In the genomic region with DNA sequence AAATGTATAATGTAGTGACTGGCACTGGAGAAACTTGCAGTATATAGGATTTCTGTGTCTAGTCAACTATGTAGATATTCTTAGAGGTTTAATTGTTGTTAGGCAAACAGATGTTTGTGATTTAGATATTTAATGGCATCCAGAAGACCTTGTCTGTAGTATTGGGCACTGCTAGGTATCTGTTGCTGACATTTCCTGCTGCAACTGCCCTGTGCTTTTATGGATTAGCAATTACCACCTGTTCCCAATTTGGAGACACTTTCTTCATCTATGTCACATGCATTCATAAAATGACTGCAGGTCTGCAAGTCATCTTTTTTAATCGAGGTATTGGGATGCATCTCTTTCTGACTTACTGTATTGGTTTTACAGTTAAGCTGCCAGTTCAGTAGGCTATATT, we compare ENCODE assay signal across 21 cellular contexts.
DNase-seq lines count a peak whose midpoint lies in the region; ATAC-seq, FAIRE-seq and TF ChIP-seq lines count a peak whose summit lies in the region.
"Had no signal": no experiment of that assay in that cellular context is flagged by ENCODE, and none has a peak within 500 bp of the region (broad histone marks: within the 10 kb centered on the region; RNA-seq: fewer than 3 reads in every experiment).

No MANE protein-coding gene starts in this region.

- intact Hi-C loops in natural killer cell (cut with micrococcal nuclease), result no loop called here
- intact Hi-C loops in activated T-helper 2 cell treated with anti-CD3 and anti-CD28 coated beads, Interferon-gamma antibody, Interleukin-2, Interleukin-4, amounts not matched to agents 10 μg/mL and 5 μg/mL and 100 μg/mL, durations not matched to agents 14 hours and 24 hours and 36 hours (cut with micrococcal nuclease), result no loop called here

- H3K4me1 Mint-ChIP-seq in natural killer cell, result peaks cover 5 to 8% of the 10 kb centered on the region in 2 donors
- peaks cover 0 to 2% of the 10 kb centered on the region in 2 donors for H3K4me1 Mint-ChIP-seq in natural killer cell treated with Interleukin-12 subunit alpha and Interleukin-12 subunit beta and Interleukin-15 and Interleukin-18, amount 100 ng/mL, for 72 hours (ENCODE audit: low read depth in 2 of 2)
- peaks cover 3% of the 10 kb centered on the region for H3K4me1 Mint-ChIP-seq in activated T-helper 2 cell treated with anti-CD3 and anti-CD28 coated beads, Interferon-gamma antibody, Interleukin-2, Interleukin-4, amounts not matched to agents 10 μg/mL and 5 μg/mL and 100 μg/mL, durations not matched to agents 14 hours and 24 hours and 36 hours (ENCODE audit: low read depth)

- no peak for DNase-seq in natural killer cell
- DNase-seq in natural killer cell treated with Interleukin-12 subunit alpha and Interleukin-12 subunit beta and Interleukin-15 and Interleukin-18, amount 100 ng/mL, for 72 hours (ENCODE audit: low spot score), result no peak
- peak; percentile 10 for DNase-seq in NCI-H69 (lab: John Stamatoyannopoulos, UW)
- DNase-seq in activated T-helper 2 cell treated with anti-CD3 and anti-CD28 coated beads, Interferon-gamma antibody, Interleukin-2, Interleukin-4, amounts not matched to agents 10 μg/mL and 5 μg/mL and 100 μg/mL, durations not matched to agents 14 hours and 24 hours and 36 hours (ENCODE audit: low spot score), result no peak
- no peak for DNase-seq in frontal cortex (ENCODE audit: low spot score in 2 of 2)
- no peak for DNase-seq in NCI-H82 treated with DMSO at 0.1 percent for 48 hours (lab: John Stamatoyannopoulos, UW; ENCODE audit: unreplicated experiment)
- DNase-seq: ACHN; BE2C; CD4-positive, alpha-beta T cell; DMS53; DND-41; EL; GM23248; HCEC 1CT; HFFc6; KBM-7 had no signal

- TF ChIP-seq CTCF in natural killer cell (IDR thresholded peaks at IDR 0.05), result no peak

- H3K4me3 Mint-ChIP-seq in natural killer cell, result no peak overlapping the region
- H3K4me3 Mint-ChIP-seq in natural killer cell treated with Interleukin-12 subunit alpha and Interleukin-12 subunit beta and Interleukin-15 and Interleukin-18, amount 100 ng/mL, for 72 hours, result no peak overlapping the region
- no peak overlapping the region for H3K4me3 Mint-ChIP-seq in activated T-helper 2 cell treated with anti-CD3 and anti-CD28 coated beads, Interferon-gamma antibody, Interleukin-2, Interleukin-4, amounts not matched to agents 10 μg/mL and 5 μg/mL and 100 μg/mL, durations not matched to agents 14 hours and 24 hours and 36 hours (ENCODE audit: low read depth)
- H3K4me3 Mint-ChIP-seq: CD4-positive, alpha-beta T cell; HFFc6; IgD-negative memory B cell had no signal

- FAIRE-seq in frontal cortex (lab: Jason Lieb, UNC), result no peak
- FAIRE-seq: A204.1, GM12878, HepG2 had no signal

- no peaks in the 10 kb centered on the region for H3K27me3 Mint-ChIP-seq in natural killer cell (ENCODE audit: low read depth in 2 of 2)
- no peaks in the 10 kb centered on the region for H3K27me3 Mint-ChIP-seq in natural killer cell treated with Interleukin-12 subunit alpha and Interleukin-12 subunit beta and Interleukin-15 and Interleukin-18, amount 100 ng/mL, for 72 hours
- no peaks in the 10 kb centered on the region for H3K27me3 Mint-ChIP-seq in activated T-helper 2 cell treated with anti-CD3 and anti-CD28 coated beads, Interferon-gamma antibody, Interleukin-2, Interleukin-4, amounts not matched to agents 10 μg/mL and 5 μg/mL and 100 μg/mL, durations not matched to agents 14 hours and 24 hours and 36 hours (ENCODE audit: low read depth)
- H3K27me3 Mint-ChIP-seq: CD4-positive, alpha-beta T cell; IgD-negative memory B cell had no signal

- H3K27ac Mint-ChIP-seq in natural killer cell, result peak overlapping the region; percentile 38 to 50
- no peak overlapping the region for H3K27ac Mint-ChIP-seq in natural killer cell treated with Interleukin-12 subunit alpha and Interleukin-12 subunit beta and Interleukin-15 and Interleukin-18, amount 100 ng/mL, for 72 hours
- peak overlapping the region; percentile 17 for H3K27ac Mint-ChIP-seq in activated T-helper 2 cell treated with anti-CD3 and anti-CD28 coated beads, Interferon-gamma antibody, Interleukin-2, Interleukin-4, amounts not matched to agents 10 μg/mL and 5 μg/mL and 100 μg/mL, durations not matched to agents 14 hours and 24 hours and 36 hours
- H3K27ac Mint-ChIP-seq: CD4-positive, alpha-beta T cell; HFFc6; IgD-negative memory B cell had no signal

- no peaks in the 10 kb centered on the region for H3K9me3 Mint-ChIP-seq in natural killer cell
- no peaks in the 10 kb centered on the region for H3K9me3 Mint-ChIP-seq in natural killer cell treated with Interleukin-12 subunit alpha and Interleukin-12 subunit beta and Interleukin-15 and Interleukin-18, amount 100 ng/mL, for 72 hours
- no peaks in the 10 kb centered on the region for H3K9me3 Mint-ChIP-seq in activated T-helper 2 cell treated with anti-CD3 and anti-CD28 coated beads, Interferon-gamma antibody, Interleukin-2, Interleukin-4, amounts not matched to agents 10 μg/mL and 5 μg/mL and 100 μg/mL, durations not matched to agents 14 hours and 24 hours and 36 hours
- H3K9me3 Mint-ChIP-seq: CD4-positive, alpha-beta T cell; HFFc6; IgD-negative memory B cell had no signal

- ATAC-seq in natural killer cell (no peak), GM18520 (IDR thresholded peaks at IDR 0.05; ENCODE audit: unreplicated experiment) (no peak)
- no peak for ATAC-seq in natural killer cell treated with Interleukin-12 subunit alpha and Interleukin-12 subunit beta and Interleukin-15 and Interleukin-18, amount 100 ng/mL, for 72 hours
- ATAC-seq: GM12878, HepG2 had no signal

- peaks cover 29% of the 10 kb centered on the region for H3K36me3 Mint-ChIP-seq in natural killer cell
- H3K36me3 Mint-ChIP-seq in natural killer cell treated with Interleukin-12 subunit alpha and Interleukin-12 subunit beta and Interleukin-15 and Interleukin-18, amount 100 ng/mL, for 72 hours, result peaks cover 14% of the 10 kb centered on the region
- H3K36me3 Mint-ChIP-seq in activated T-helper 2 cell treated with anti-CD3 and anti-CD28 coated beads, Interferon-gamma antibody, Interleukin-2, Interleukin-4, amounts not matched to agents 10 μg/mL and 5 μg/mL and 100 μg/mL, durations not matched to agents 14 hours and 24 hours and 36 hours (ENCODE audit: low read depth), result peaks cover 79% of the 10 kb centered on the region

Comparison
In these comparisons a context has a peak if more than half of its experiments do, and no peak if none do; other contexts are left out.
1. H3K27ac Mint-ChIP-seq: peak in natural killer cell (2 of 2) and activated T-helper 2 cell treated with anti-CD3 and anti-CD28 coated beads, Interferon-gamma antibody, Interleukin-2, Interleukin-4, amounts not matched to agents 10 μg/mL and 5 μg/mL and 100 μg/mL, durations not matched to agents 14 hours and 24 hours and 36 hours (single experiment); none in natural killer cell treated with Interleukin-12 subunit alpha and Interleukin-12 subunit beta and Interleukin-15 and Interleukin-18, amount 100 ng/mL, for 72 hours (0 of 2).